In the genomic region with DNA sequence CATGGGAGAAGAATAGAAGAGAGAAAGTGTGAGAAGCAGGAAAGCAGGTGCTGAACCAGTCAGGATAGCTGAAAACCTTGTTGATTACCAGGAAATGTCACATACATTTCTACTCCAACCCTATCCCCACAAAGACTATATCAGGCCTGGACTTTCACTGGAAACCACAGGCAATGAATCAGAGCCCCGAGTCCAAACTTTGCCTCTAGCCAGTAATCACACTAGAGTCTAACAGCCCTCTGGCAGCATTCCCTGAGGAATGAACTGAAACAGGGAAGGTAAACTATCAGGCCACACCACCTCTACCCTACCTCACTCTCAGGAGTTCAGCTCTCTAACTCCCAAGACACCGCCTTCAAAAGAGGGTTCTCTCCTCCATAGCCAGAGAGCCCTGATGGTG, we compare ENCODE assay signal across 22 cellular contexts. TPM values are rescaled to one million over a fixed set of nuclear protein-coding genes. Genes with fewer than 3 reads are reported as not detected.
DNase-seq lines count a peak whose midpoint lies in the region; ATAC-seq, FAIRE-seq and TF ChIP-seq lines count a peak whose summit lies in the region.
"Had no signal": no experiment of that assay in that cellular context is flagged by ENCODE, and none has a peak within 500 bp of the region (broad histone marks: within the 10 kb centered on the region; RNA-seq: fewer than 3 reads in every experiment).

No MANE protein-coding gene starts in this region.

- ATAC-seq in right lobe of liver, result peak; percentile 49 to 88 (median 72)
- ATAC-seq in GM21529 (IDR thresholded peaks at IDR 0.05; ENCODE audit: unreplicated experiment), result no peak
- ATAC-seq in HG03460 (IDR thresholded peaks at IDR 0.05; ENCODE audit: unreplicated experiment), result no peak
- ATAC-seq: activated CD8-positive, alpha-beta memory T cell treated with anti-CD3 and anti-CD28 coated beads, Interleukin-2, amount 10 ng/mL, durations not matched to agents 7 days and 5 days; CD8-positive, alpha-beta T cell; stimulated activated naive CD8-positive, alpha-beta T cell treated with anti-CD3 and anti-CD28 coated beads, Interleukin-15, Interleukin-2, amounts not matched to agents 100 U/mL and 50 U/mL, for 24 hours; upper lobe of right lung had no signal

- H3K9me3 ChIP-seq in AG04450 (ENCODE audit: control insufficient read depth, insufficient read depth, low read length), result no peaks in the 10 kb centered on the region
- no peaks in the 10 kb centered on the region for H3K9me3 ChIP-seq in right lobe of liver
- H3K9me3 ChIP-seq: upper lobe of right lung had no signal

- H3K27me3 Mint-ChIP-seq in HFFc6 (ENCODE audit: insufficient read depth), result peaks cover 2% of the 10 kb centered on the region; the same call in 1 of the 2 replicates
- H3K27me3 Mint-ChIP-seq: activated CD8-positive, alpha-beta memory T cell treated with anti-CD3 and anti-CD28 coated beads, Interleukin-2, amount 10 ng/mL, durations not matched to agents 7 days and 5 days had no signal

- FAIRE-seq in bronchial epithelial cell (lab: Jason Lieb, UNC), result no peak
- FAIRE-seq: colon had no signal

- POLR2A ChIA-PET in AG04450 (lab: Yijun Ruan, JAX), result no interaction called here

- peaks cover 0 to 21% (median 0%) of the 10 kb centered on the region in 4 donors for H3K4me1 ChIP-seq in right lobe of liver

- no peak for TF ChIP-seq CTCF in AG04450 (IDR thresholded peaks at IDR 0.05; ENCODE audit: low read depth, low read length)
- no peak for TF ChIP-seq CTCF in HFFc6 (IDR thresholded peaks at IDR 0.05)
- TF ChIP-seq CTCF in bronchial epithelial cell (IDR thresholded peaks at IDR 0.05; ENCODE audit: insufficient read depth, low read length, severe bottlenecking), result no peak
- TF ChIP-seq CTCF in right lobe of liver (IDR thresholded peaks at IDR 0.05), result no peak

- peaks cover 14% of the 10 kb centered on the region for H3K36me3 Mint-ChIP-seq in HFFc6 (ENCODE audit: low read depth)

- H3K4me1 Mint-ChIP-seq in HFFc6 (ENCODE audit: low read depth), result peaks cover 15% of the 10 kb centered on the region
- H3K4me1 Mint-ChIP-seq: activated CD8-positive, alpha-beta memory T cell treated with anti-CD3 and anti-CD28 coated beads, Interleukin-2, amount 10 ng/mL, durations not matched to agents 7 days and 5 days had no signal

- no peaks in the 10 kb centered on the region for H3K9me3 Mint-ChIP-seq in HFFc6
- H3K9me3 Mint-ChIP-seq: CD8-positive, alpha-beta T cell had no signal

- intact Hi-C loops in right lobe of liver (cut with DNase I), result no loop called here

- H3K36me3 ChIP-seq in bronchial epithelial cell (ENCODE audit: control insufficient read depth, insufficient read depth, low read length), result no peaks in the 10 kb centered on the region
- peaks cover 0 to 26% (median 0%) of the 10 kb centered on the region in 4 donors for H3K36me3 ChIP-seq in right lobe of liver

- H3K27me3 ChIP-seq in AG04450 (ENCODE audit: control insufficient read depth, insufficient read depth, low read length) (no peaks in the 10 kb centered on the region), bronchial epithelial cell (ENCODE audit: control insufficient read depth, insufficient read depth, low read length) (no peaks in the 10 kb centered on the region), right lobe of liver (no peaks in the 10 kb centered on the region)
- H3K27me3 ChIP-seq: upper lobe of right lung had no signal

- TF ChIP-seq POLR2A in right lobe of liver (IDR thresholded peaks at IDR 0.05), result no peak

- no peak for DNase-seq in AG04450 (ENCODE audit: low read depth, low spot score)
- peak; percentile 61 for DNase-seq in HFFc6
- DNase-seq in bronchial epithelial cell (ENCODE audit: low read depth), result peak; percentile 25
- DNase-seq in right lobe of liver, result peak in 2 of 3 donors; percentile 22 to 59
- no peak for DNase-seq in NCI-H748 (lab: John Stamatoyannopoulos, UW; ENCODE audit: unreplicated experiment)
- no peak for DNase-seq in NK-92 (lab: John Stamatoyannopoulos, UW; ENCODE audit: unreplicated experiment)
- DNase-seq: activated CD4-positive, CD25-positive, alpha-beta regulatory T cell treated with anti-CD3 and anti-CD28 coated beads, Interleukin-2, amount 50 U/mL, for 72 hours; activated CD8-positive, alpha-beta memory T cell treated with anti-CD3 and anti-CD28 coated beads, Interleukin-2, amount 10 ng/mL, durations not matched to agents 7 days and 5 days; amygdala; CD8-positive, alpha-beta T cell; DMS79 treated with DMSO at 0.1 percent for 48 hours; erythroblast; NCI-H2029 treated with DMSO at 0.1 percent for 48 hours; NCI-H69; PC-9; stimulated activated naive CD8-positive, alpha-beta T cell treated with anti-CD3 and anti-CD28 coated beads, Interleukin-15, Interleukin-2, amounts not matched to agents 100 U/mL and 50 U/mL, for 24 hours; upper lobe of right lung had no signal

- H3K4me3 ChIP-seq in AG04450 (ENCODE audit: low read depth, low read length), result no peak overlapping the region
- H3K4me3 ChIP-seq in bronchial epithelial cell (ENCODE audit: low read depth, low read length), result no peak overlapping the region
- H3K4me3 ChIP-seq in right lobe of liver, result no peak overlapping the region
- H3K4me3 ChIP-seq: PC-9, SK-N-MC, upper lobe of right lung had no signal

- 80% methylated on average over 2 of the region's 2 CpGs for WGBS in right lobe of liver (ENCODE audit: insufficient coverage, low coverage, low lambda C conversion rate, missing lambda C conversion rate)

- no peak overlapping the region for H3K27ac Mint-ChIP-seq in HFFc6
- H3K27ac Mint-ChIP-seq: activated CD8-positive, alpha-beta memory T cell treated with anti-CD3 and anti-CD28 coated beads, Interleukin-2, amount 10 ng/mL, durations not matched to agents 7 days and 5 days; CD8-positive, alpha-beta T cell had no signal

- CTCF ChIA-PET in AG04450 (lab: Charles Lee), result interaction anchor here (1.2 to 2.2 kb wide), 6 partner anchors 21 to 84 kb away, joined by 3 to 13 read pairs (median 5); no protein-coding TSS in a partner anchor

- no peak overlapping the region for H3K4me3 Mint-ChIP-seq in HFFc6
- H3K4me3 Mint-ChIP-seq: activated CD8-positive, alpha-beta memory T cell treated with anti-CD3 and anti-CD28 coated beads, Interleukin-2, amount 10 ng/mL, durations not matched to agents 7 days and 5 days; CD8-positive, alpha-beta T cell had no signal

- H3K27ac ChIP-seq in AG04450 (ENCODE audit: low read depth, low read length) (peak overlapping the region; percentile 13), right lobe of liver (peak overlapping the region in 1 of 3 donors; percentile 13)
- H3K27ac ChIP-seq: PC-9, SK-N-MC, upper lobe of right lung had no signal

RNA-seq across cellular contexts. Expression of gene IHH, which starts 18.7 kb away (rescaled TPM):
- polyA plus RNA-seq in AG04450 (2011; rRNA removed), result 0.04 TPM in 1 of 2 replicates, not detected in the other
- polyA minus RNA-seq in AG04450 (2011; rRNA and poly(A)+ RNA removed), result not detected in 2 replicates
- not detected for total RNA-seq in HFFc6 (2021; fragmentation: NEBNext Ultra II Directional; extraction: Animal tissue kit (Norgen Biotek cat#: 25700))
- total RNA-seq in bronchial epithelial cell (not detected in 2 replicates), right lobe of liver (1 to 10 TPM in 3 of 6 experiments, under 1 TPM in 3; 0.42 to 3.9 (median 1.1) TPM)
- total RNA-seq: activated CD8-positive, alpha-beta memory T cell treated with anti-CD3 and anti-CD28 coated beads, Interleukin-2, amount 10 ng/mL, durations not matched to agents 7 days and 5 days; CD8-positive, alpha-beta T cell; PC-9 had no signal
- polyA plus RNA-seq: neural cell had no signal

RNA-seq across cellular contexts. Expression of gene CFAP65, which starts 38.1 kb away (rescaled TPM):
- polyA plus RNA-seq in AG04450 (2011; rRNA removed), result not detected in 2 replicates
- not detected in 2 replicates for polyA minus RNA-seq in AG04450 (2011; rRNA and poly(A)+ RNA removed)
- total RNA-seq in HFFc6 (2021; fragmentation: NEBNext Ultra II Directional; extraction: Animal tissue kit (Norgen Biotek cat#: 25700)), result not detected
- total RNA-seq in bronchial epithelial cell (not detected in 2 replicates), right lobe of liver (not detected)
- total RNA-seq: activated CD8-positive, alpha-beta memory T cell treated with anti-CD3 and anti-CD28 coated beads, Interleukin-2, amount 10 ng/mL, durations not matched to agents 7 days and 5 days; CD8-positive, alpha-beta T cell; PC-9; upper lobe of right lung had no signal

Comparison
In these comparisons a context has a peak if more than half of its experiments do, and no peak if none do; other contexts are left out.
1. DNase-seq: peak in HFFc6 (single experiment), bronchial epithelial cell (single experiment) and right lobe of liver (2 of 3); none in AG04450 (single experiment), NCI-H748 (single experiment) and NK-92 (single experiment).
2. ATAC-seq: peak in right lobe of liver (4 of 4); none in GM21529 (single experiment) and HG03460 (single experiment).